ENCODE assay signal across 27 cellular contexts in the genomic region with DNA sequence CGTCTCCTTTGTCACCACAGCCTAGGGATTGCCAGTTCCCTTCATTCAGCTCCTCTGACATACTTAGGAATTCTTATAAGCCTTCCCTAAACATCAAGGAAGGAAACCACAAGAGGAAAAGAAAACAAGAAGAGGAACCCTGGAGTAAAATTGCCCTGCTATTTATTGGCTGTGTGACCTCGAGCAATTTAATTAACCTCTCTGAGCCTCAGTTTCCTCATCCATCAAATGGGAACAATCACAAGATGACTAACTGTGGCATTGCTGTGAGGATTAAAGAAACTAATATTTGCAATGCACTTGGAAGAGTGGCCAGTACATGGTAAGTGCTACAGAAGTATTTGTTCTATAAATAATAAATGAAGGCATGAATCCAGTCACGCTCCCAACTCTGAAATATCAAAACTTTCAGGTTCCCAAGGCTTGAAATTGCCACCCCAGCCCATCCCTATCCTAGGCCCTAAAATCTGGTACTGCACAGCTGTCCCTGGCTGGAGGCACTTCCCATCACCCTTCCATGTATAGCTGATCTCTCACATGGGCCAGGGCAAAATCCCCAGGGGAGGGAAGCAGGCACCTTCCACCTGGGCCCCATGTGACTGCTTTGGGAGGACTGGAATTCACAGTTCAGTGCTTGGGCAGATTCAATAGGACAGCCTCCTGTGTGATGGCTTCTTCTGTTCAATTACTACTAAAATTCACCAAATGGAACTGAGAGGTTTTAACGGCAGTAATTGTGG.
DNase-seq lines count a peak whose midpoint lies in the region; ATAC-seq and TF ChIP-seq lines count a peak whose summit lies in the region.
"Had no signal": no experiment of that assay in that cellular context is flagged by ENCODE, and none has a peak within 500 bp of the region (broad histone marks: within the 10 kb centered on the region; RNA-seq: fewer than 3 reads in every experiment).

No MANE protein-coding gene starts in this region.

- H3K4me1 ChIP-seq in right atrium auricular region (no peaks in the 10 kb centered on the region), heart left ventricle (peaks cover 0 to 35% (median 5%) of the 10 kb centered on the region in 12 donors), neural progenitor cell (peaks cover 10% of the 10 kb centered on the region), esophagus muscularis mucosa (peaks cover 0 to 3% (median 0%) of the 10 kb centered on the region in 4 donors)
- H3K4me1 ChIP-seq: A549 had no signal

- no peak for TF ChIP-seq EP300 in esophagus muscularis mucosa (IDR thresholded peaks at IDR 0.05)

- H4K20me1 ChIP-seq in neural progenitor cell (ENCODE audit: low read depth): no peaks in the 10 kb centered on the region

- no peak overlapping the region for H3K27ac ChIP-seq in right atrium auricular region
- H3K27ac ChIP-seq in heart left ventricle: no peak overlapping the region
- no peak overlapping the region for H3K27ac ChIP-seq in neural progenitor cell
- H3K27ac ChIP-seq in esophagus muscularis mucosa (replicated peaks in 1 of 4): no peak overlapping the region
- H3K27ac ChIP-seq: A549, C4-2B, RWPE1 had no signal

- no peaks in the 10 kb centered on the region for H3K27me3 ChIP-seq in right atrium auricular region
- peaks cover 0 to 4% (median 0%) of the 10 kb centered on the region in 9 donors for H3K27me3 ChIP-seq in heart left ventricle
- no peaks in the 10 kb centered on the region for H3K27me3 ChIP-seq in neural progenitor cell
- peaks cover 0 to 6% (median 0%) of the 10 kb centered on the region in 4 donors for H3K27me3 ChIP-seq in esophagus muscularis mucosa
- H3K27me3 ChIP-seq: MG63 had no signal

- no peak overlapping the region for H3K4me3 Mint-ChIP-seq in dendritic cell treated with granulocyte-macrophage colony-stimulating factor and Interleukin-4, amounts not matched to agents 40 ng/mL and 50 ng/mL, for 4 days
- no peak overlapping the region for H3K4me3 Mint-ChIP-seq in neural progenitor cell
- H3K4me3 Mint-ChIP-seq in stimulated activated naive B cell treated with anti-CD40 and anti-IgM and Interleukin-4, amounts not matched to agents 10 μg/mL and 1 μg/mL and 100 μg/mL, for 72 hours: no peak overlapping the region
- H3K4me3 Mint-ChIP-seq: CD8-positive, alpha-beta memory T cell had no signal

- H3K27me3 Mint-ChIP-seq in dendritic cell treated with granulocyte-macrophage colony-stimulating factor and Interleukin-4, amounts not matched to agents 40 ng/mL and 50 ng/mL, for 4 days: no peaks in the 10 kb centered on the region
- H3K27me3 Mint-ChIP-seq in neural progenitor cell (ENCODE audit: insufficient read depth, low read depth): peaks cover 3% of the 10 kb centered on the region
- H3K27me3 Mint-ChIP-seq in stimulated activated naive B cell treated with anti-CD40 and anti-IgM and Interleukin-4, amounts not matched to agents 10 μg/mL and 1 μg/mL and 100 μg/mL, for 72 hours: peaks cover 13 to 21% of the 10 kb centered on the region in 2 donors

- no peaks in the 10 kb centered on the region for H3K9me3 Mint-ChIP-seq in dendritic cell treated with granulocyte-macrophage colony-stimulating factor and Interleukin-4, amounts not matched to agents 40 ng/mL and 50 ng/mL, for 4 days
- H3K9me3 Mint-ChIP-seq in neural progenitor cell: no peaks in the 10 kb centered on the region
- no peaks in the 10 kb centered on the region for H3K9me3 Mint-ChIP-seq in stimulated activated naive B cell treated with anti-CD40 and anti-IgM and Interleukin-4, amounts not matched to agents 10 μg/mL and 1 μg/mL and 100 μg/mL, for 72 hours
- H3K9me3 Mint-ChIP-seq: CD8-positive, alpha-beta memory T cell had no signal

- no peak for ATAC-seq in heart left ventricle
- no peak for ATAC-seq in stimulated activated naive B cell treated with anti-CD40 and anti-IgM and Interleukin-4, amounts not matched to agents 10 μg/mL and 1 μg/mL and 100 μg/mL, for 72 hours (replicated peaks)
- ATAC-seq: A549, Panc1 had no signal

- no peaks in the 10 kb centered on the region for H3K36me3 Mint-ChIP-seq in dendritic cell treated with granulocyte-macrophage colony-stimulating factor and Interleukin-4, amounts not matched to agents 40 ng/mL and 50 ng/mL, for 4 days (ENCODE audit: low read depth)
- no peaks in the 10 kb centered on the region for H3K36me3 Mint-ChIP-seq in neural progenitor cell
- no peaks in the 10 kb centered on the region for H3K36me3 Mint-ChIP-seq in stimulated activated naive B cell treated with anti-CD40 and anti-IgM and Interleukin-4, amounts not matched to agents 10 μg/mL and 1 μg/mL and 100 μg/mL, for 72 hours
- H3K36me3 Mint-ChIP-seq: CD8-positive, alpha-beta memory T cell had no signal

- H3F3A ChIP-seq in neural progenitor cell (ENCODE audit: low read depth): no peaks in the 10 kb centered on the region

- peak overlapping the region; percentile 68 for H2AFZ ChIP-seq in neural progenitor cell (replicated peaks)

- TF ChIP-seq POLR2A in heart left ventricle (IDR thresholded peaks at IDR 0.05) (no peak), esophagus muscularis mucosa (IDR thresholded peaks at IDR 0.05; ENCODE audit: low read depth) (no peak)

- 57 to 82% (median 74%) methylated on average over 4 of the region's 4 CpGs for WGBS in heart left ventricle, 4 donors
- WGBS in esophagus muscularis mucosa: 82% methylated on average over 4 of the region's 4 CpGs

- H3K9me3 ChIP-seq in right atrium auricular region: no peaks in the 10 kb centered on the region
- no peaks in the 10 kb centered on the region for H3K9me3 ChIP-seq in heart left ventricle
- H3K9me3 ChIP-seq in neural progenitor cell (ENCODE audit: low read depth): no peaks in the 10 kb centered on the region
- no peaks in the 10 kb centered on the region for H3K9me3 ChIP-seq in esophagus muscularis mucosa
- H3K9me3 ChIP-seq: A549, MG63 had no signal

- H3K27ac Mint-ChIP-seq in dendritic cell treated with granulocyte-macrophage colony-stimulating factor and Interleukin-4, amounts not matched to agents 40 ng/mL and 50 ng/mL, for 4 days: peak overlapping the region; percentile 18
- no peak overlapping the region for H3K27ac Mint-ChIP-seq in neural progenitor cell
- no peak overlapping the region for H3K27ac Mint-ChIP-seq in stimulated activated naive B cell treated with anti-CD40 and anti-IgM and Interleukin-4, amounts not matched to agents 10 μg/mL and 1 μg/mL and 100 μg/mL, for 72 hours

- intact Hi-C loops in heart left ventricle (cut with DNase I) (no loop called here), esophagus muscularis mucosa (cut with DNase I) (no loop called here)
- intact Hi-C loops in dendritic cell treated with granulocyte-macrophage colony-stimulating factor and Interleukin-4, amounts not matched to agents 40 ng/mL and 50 ng/mL, for 4 days (cut with micrococcal nuclease): no loop called here

- H3K36me3 ChIP-seq in right atrium auricular region (no peaks in the 10 kb centered on the region), heart left ventricle (no peaks in the 10 kb centered on the region), neural progenitor cell (no peaks in the 10 kb centered on the region), esophagus muscularis mucosa (no peaks in the 10 kb centered on the region)
- H3K36me3 ChIP-seq: MG63 had no signal

- no peaks in the 10 kb centered on the region for H3K79me2 ChIP-seq in neural progenitor cell (ENCODE audit: low read depth)

- H3K4me1 Mint-ChIP-seq in dendritic cell treated with granulocyte-macrophage colony-stimulating factor and Interleukin-4, amounts not matched to agents 40 ng/mL and 50 ng/mL, for 4 days (ENCODE audit: low read depth): peaks cover 65% of the 10 kb centered on the region
- peaks cover 1% of the 10 kb centered on the region for H3K4me1 Mint-ChIP-seq in neural progenitor cell
- H3K4me1 Mint-ChIP-seq in stimulated activated naive B cell treated with anti-CD40 and anti-IgM and Interleukin-4, amounts not matched to agents 10 μg/mL and 1 μg/mL and 100 μg/mL, for 72 hours: no peaks in the 10 kb centered on the region
- H3K4me1 Mint-ChIP-seq: CD8-positive, alpha-beta memory T cell had no signal

- H3K9ac ChIP-seq in neural progenitor cell: no peak overlapping the region

- H3K4me2 ChIP-seq in neural progenitor cell: no peak overlapping the region
- H3K4me2 ChIP-seq: A549 had no signal

- TF ChIP-seq CTCF in right atrium auricular region (IDR thresholded peaks at IDR 0.05) (no peak), heart left ventricle (IDR thresholded peaks at IDR 0.05) (no peak), neural progenitor cell (IDR thresholded peaks at IDR 0.05) (no peak), esophagus muscularis mucosa (IDR thresholded peaks at IDR 0.05) (no peak)

- no peak overlapping the region for H3K4me3 ChIP-seq in right atrium auricular region
- no peak overlapping the region for H3K4me3 ChIP-seq in heart left ventricle
- H3K4me3 ChIP-seq in neural progenitor cell: no peak overlapping the region
- H3K4me3 ChIP-seq in esophagus muscularis mucosa: no peak overlapping the region
- H3K4me3 ChIP-seq: A549, MG63 had no signal

- DNase-seq in right atrium auricular region (ENCODE audit: low spot score) (peak; percentile 16), heart left ventricle (no peak), NCI-H2227 treated with DMSO at 0.1 percent for 48 hours (lab: John Stamatoyannopoulos, UW) (peak; percentile 11), neural progenitor cell (ENCODE audit: low spot score) (no peak), esophagus muscularis mucosa (ENCODE audit: extremely low spot score) (no peak)
- DNase-seq in stimulated activated naive B cell treated with anti-CD40 and anti-IgM and Interleukin-4, amounts not matched to agents 10 μg/mL and 1 μg/mL and 100 μg/mL, for 72 hours: no peak
- DNase-seq: AML-193; CD8-positive, alpha-beta memory T cell; DMS 273 treated with DMSO at 0.1 percent for 48 hours; DMS79 treated with DMSO at 0.1 percent for 48 hours; GF-D8; H7; KG1; MG63; NCI-H1417 treated with DMSO at 0.1 percent for 48 hours; NCI-H1694 treated with DMSO at 0.1 percent for 48 hours; NCI-H2081; NCI-H345; NCI-H526; NCI-H82; SHP77 treated with DMSO at 0.1 percent for 48 hours; T-helper 1 cell had no signal

Comparison
In these comparisons a context has a peak if more than half of its experiments do, and no peak if none do; other contexts are left out.
1. DNase-seq: peak in right atrium auricular region (single experiment) and NCI-H2227 treated with DMSO at 0.1 percent for 48 hours (single experiment); none in heart left ventricle (0 of 5), neural progenitor cell (single experiment), esophagus muscularis mucosa (single experiment) and stimulated activated naive B cell treated with anti-CD40 and anti-IgM and Interleukin-4, amounts not matched to agents 10 μg/mL and 1 μg/mL and 100 μg/mL, for 72 hours (single experiment).